In genomic region chr19:40690699-40691420, GRCh38 we compare ENCODE assay signal across 8 cellular contexts. TPM values are rescaled to one million over a fixed set of nuclear protein-coding genes. Genes with fewer than 3 reads are reported as not detected.
DNase-seq lines count a peak whose midpoint lies in the region; ATAC-seq, FAIRE-seq and TF ChIP-seq lines count a peak whose summit lies in the region.

No MANE protein-coding gene starts in this region.

- intact Hi-C loops in activated naive CD4-positive, alpha-beta T cell treated with anti-CD3 and anti-CD28 coated beads for 36 hours (cut with micrococcal nuclease), result loop anchor here (1.0 to 2.0 kb wide), 5 partner anchors 25 to 107 kb away; partner anchors contain the start of genes COQ8B and SNRPA

- DNase-seq in DMS 273 (lab: John Stamatoyannopoulos, UW; ENCODE audit: unreplicated experiment) (peak; percentile 99), GM23338 (ENCODE audit: low spot score) (peak; percentile 93), NAMALWA (ENCODE audit: low spot score) (peak; percentile 86), SK-MEL-5 (ENCODE audit: low read depth, low spot score) (peak; percentile 88), frontal cortex (ENCODE audit: low spot score in 2 of 2) (peak; percentile 98), non-pigmented ciliary epithelial cell (ENCODE audit: low read depth) (peak; percentile 53)
- peak; percentile 93 for DNase-seq in activated naive CD4-positive, alpha-beta T cell treated with anti-CD3 and anti-CD28 coated beads for 36 hours

- H3F3A ChIP-seq in GM23338 (replicated peaks; ENCODE audit: low read depth), result no peaks in the 10 kb centered on the region; the same call in 1 of the 2 replicates

- H3K36me3 ChIP-seq in GM23338 (ENCODE audit: insufficient read depth) (peaks cover 3% of the 10 kb centered on the region; the same call in 1 of the 2 replicates), subcutaneous abdominal adipose tissue (ENCODE audit: control insufficient read depth in 5 of 5, insufficient read depth in 5 of 5, low read length in 5 of 5) (peaks cover 0 to 49% (median 27%) of the 10 kb centered on the region in 5 donors)

- peak overlapping the region in 4 of 5 donors; percentile 50 to 71 (median 60) for H3K9ac ChIP-seq in subcutaneous abdominal adipose tissue (ENCODE audit: low read length in 5 of 5)

- H3K4me3 ChIP-seq in GM23338 (peak overlapping the region; percentile 78), subcutaneous abdominal adipose tissue (ENCODE audit: low read depth in 1 of 5, low read length in 5 of 5) (peak overlapping the region; percentile 36 to 75 (median 63))

- peak overlapping the region; percentile 86 for H3K4me3 Mint-ChIP-seq in GM23338
- peak overlapping the region; percentile 87 for H3K4me3 Mint-ChIP-seq in activated naive CD4-positive, alpha-beta T cell treated with anti-CD3 and anti-CD28 coated beads for 36 hours

- H3K9me3 Mint-ChIP-seq in GM23338, result no peaks in the 10 kb centered on the region
- no peaks in the 10 kb centered on the region for H3K9me3 Mint-ChIP-seq in activated naive CD4-positive, alpha-beta T cell treated with anti-CD3 and anti-CD28 coated beads for 36 hours

- peak overlapping the region; percentile 60; the same call in 1 of the 2 replicates for H2AFZ ChIP-seq in GM23338

- peak overlapping the region; percentile 94 for H3K4me2 ChIP-seq in GM23338

- H3K36me3 Mint-ChIP-seq in GM23338 (ENCODE audit: low read depth), result peaks cover 11% of the 10 kb centered on the region
- H3K36me3 Mint-ChIP-seq in activated naive CD4-positive, alpha-beta T cell treated with anti-CD3 and anti-CD28 coated beads for 36 hours (ENCODE audit: low read depth), result peaks cover 2% of the 10 kb centered on the region

- peaks cover 2% of the 10 kb centered on the region for H3K27me3 Mint-ChIP-seq in GM23338 (ENCODE audit: insufficient read depth, low read depth, poor library complexity)
- H3K27me3 Mint-ChIP-seq in activated naive CD4-positive, alpha-beta T cell treated with anti-CD3 and anti-CD28 coated beads for 36 hours (ENCODE audit: low read depth), result no peaks in the 10 kb centered on the region

- H3K79me2 ChIP-seq in GM23338 (replicated peaks; ENCODE audit: insufficient read depth), result peaks cover 19% of the 10 kb centered on the region

- H3K9me3 ChIP-seq in subcutaneous abdominal adipose tissue (ENCODE audit: control insufficient read depth in 5 of 5, low read length in 5 of 5), result no peaks in the 10 kb centered on the region

- in situ Hi-C loops in SK-MEL-5 (cut with HindIII; ENCODE audit: low pct_unique_long_range_greater_than_20kb, low sequenced_read_pairs), result no loop called here

- peak overlapping the region; percentile 99 for H3K27ac ChIP-seq in GM23338 (ENCODE audit: low read depth)
- H3K27ac ChIP-seq in subcutaneous abdominal adipose tissue (ENCODE audit: low read depth, low read length), result peak overlapping the region; percentile 90

- no peaks in the 10 kb centered on the region for H3K9me2 ChIP-seq in GM23338 (ENCODE audit: insufficient read depth)

- no peak for FAIRE-seq in frontal cortex (lab: Jason Lieb, UNC)

- peak overlapping the region; percentile 100 for H3K27ac Mint-ChIP-seq in GM23338
- peak overlapping the region; percentile 95 for H3K27ac Mint-ChIP-seq in activated naive CD4-positive, alpha-beta T cell treated with anti-CD3 and anti-CD28 coated beads for 36 hours

- H3K4me1 Mint-ChIP-seq in GM23338, result peaks cover 17% of the 10 kb centered on the region
- H3K4me1 Mint-ChIP-seq in activated naive CD4-positive, alpha-beta T cell treated with anti-CD3 and anti-CD28 coated beads for 36 hours (ENCODE audit: low read depth), result peaks cover 7% of the 10 kb centered on the region

- no peak for TF ChIP-seq CTCF in GM23338 (conservative IDR thresholded peaks at IDR 0.05; ENCODE audit: low read depth in 2 of 2)

- CTCF ChIA-PET in activated naive CD4-positive, alpha-beta T cell treated with anti-CD3 and anti-CD28 coated beads for 36 hours (lab: Charles Lee), result interaction anchor here (0.6 to 1.3 kb wide), 5 partner anchors 28 to 523 kb away, joined by 3 to 5 read pairs (median 3); no protein-coding TSS in a partner anchor

- no peaks in the 10 kb centered on the region for H3K27me3 ChIP-seq in GM23338 (ENCODE audit: insufficient read depth)
- no peaks in the 10 kb centered on the region for H3K27me3 ChIP-seq in subcutaneous abdominal adipose tissue (ENCODE audit: control insufficient read depth in 5 of 5, insufficient read depth in 4 of 5, low read length in 5 of 5)

- H4K20me1 ChIP-seq in GM23338 (replicated peaks; ENCODE audit: insufficient read depth), result peaks cover 8% of the 10 kb centered on the region

- peak; percentile 83 for ATAC-seq in GM23338

- H3K4me1 ChIP-seq in GM23338 (ENCODE audit: insufficient read depth), result peaks cover 8% of the 10 kb centered on the region; the same call in 1 of the 2 replicates
- peaks cover 9 to 47% (median 37%) of the 10 kb centered on the region in 5 donors for H3K4me1 ChIP-seq in subcutaneous abdominal adipose tissue (ENCODE audit: control insufficient read depth in 5 of 5, insufficient read depth in 5 of 5, low read length in 5 of 5)

TF ChIP-seq in GM23338, 12 proteins besides CTCF, POLR2A, EP300 and RAD21 (continues in another document):
- TF ChIP-seq NANOG (IDR thresholded peaks at IDR 0.05; ENCODE audit: borderline replicate concordance) (no peak), EZH2 (IDR thresholded peaks at IDR 0.05; ENCODE audit: low read depth, unreplicated experiment) (no peak), ETS1 (IDR thresholded peaks at IDR 0.05) (no peak), POLR2AphosphoS5 (IDR thresholded peaks at IDR 0.05; ENCODE audit: low read depth) (peak; percentile 76), CREB1 (CRISPR knock-in tag; IDR thresholded peaks at IDR 0.05; ENCODE audit: low read depth) (0 out of 2 replicates have a peak, but pooled peaks have one; percentile 15)

RNA-seq across cellular contexts. Expression of gene NUMBL, which starts 0.4 kb away (rescaled TPM):
- 21.6 and 28.5 TPM in 2 replicates for total RNA-seq in GM23338 (2014; rRNA removed; shearing (Covaris generic))
- polyA plus RNA-seq in GM23338 (2016; fragmentation: Nextera tagmentation; extraction: Ambion mirVana), result 8.5 and 9.6 TPM in 2 replicates
- total RNA-seq in SK-MEL-5 (2014; rRNA removed; shearing (Covaris generic)), result 6.3 and 7.5 TPM in 2 replicates
- polyA plus RNA-seq in SK-MEL-5 (2015; cell fraction: cytosol; rRNA removed), result 29.1 and 32.5 TPM in 2 replicates
- 30.0 and 36.5 TPM in 2 replicates for polyA plus RNA-seq in SK-MEL-5 (2015; cell fraction: nucleus; rRNA removed)
- total RNA-seq in activated naive CD4-positive, alpha-beta T cell treated with anti-CD3 and anti-CD28 coated beads for 36 hours, result 1 to 10 TPM; 6.2 to 9.2 TPM
- 16.7 TPM for total RNA-seq in frontal cortex

RNA-seq across cellular contexts. Expression of gene COQ8B, which starts 25.8 kb away (rescaled TPM):
- 42.6 and 59.6 TPM in 2 replicates for total RNA-seq in GM23338 (2014; rRNA removed; shearing (Covaris generic))
- polyA plus RNA-seq in GM23338 (2016; fragmentation: Nextera tagmentation; extraction: Ambion mirVana), result 13.4 and 13.9 TPM in 2 replicates
- 13.5 and 16.1 TPM in 2 replicates for total RNA-seq in SK-MEL-5 (2014; rRNA removed; shearing (Covaris generic))
- 28.2 and 50.5 TPM in 2 replicates for polyA plus RNA-seq in SK-MEL-5 (2015; cell fraction: cytosol; rRNA removed)
- polyA plus RNA-seq in SK-MEL-5 (2015; cell fraction: nucleus; rRNA removed), result 68.8 and 83.3 TPM in 2 replicates
- 10 to 100 TPM; 19.8 to 21.3 TPM for total RNA-seq in activated naive CD4-positive, alpha-beta T cell treated with anti-CD3 and anti-CD28 coated beads for 36 hours
- total RNA-seq in frontal cortex, result 24.5 TPM

RNA-seq across cellular contexts. Expression of gene ITPKC, which starts 26.1 kb away (rescaled TPM):
- 9.8 and 12.6 TPM in 2 replicates for total RNA-seq in GM23338 (2014; rRNA removed; shearing (Covaris generic))
- polyA plus RNA-seq in GM23338 (2016; fragmentation: Nextera tagmentation; extraction: Ambion mirVana), result 5.3 and 5.4 TPM in 2 replicates
- total RNA-seq in SK-MEL-5 (2014; rRNA removed; shearing (Covaris generic)), result 3.8 and 4.6 TPM in 2 replicates
- 10.7 and 12.0 TPM in 2 replicates for polyA plus RNA-seq in SK-MEL-5 (2015; cell fraction: cytosol; rRNA removed)
- 11.0 and 11.4 TPM in 2 replicates for polyA plus RNA-seq in SK-MEL-5 (2015; cell fraction: nucleus; rRNA removed)
- 1 to 10 TPM; 4.4 to 4.7 TPM for total RNA-seq in activated naive CD4-positive, alpha-beta T cell treated with anti-CD3 and anti-CD28 coated beads for 36 hours
- total RNA-seq in frontal cortex, result 5.7 TPM

RNA-seq across cellular contexts. Expression of gene ACTMAP, which starts 59.4 kb away (rescaled TPM):
- 10.3 and 14.9 TPM in 2 replicates for total RNA-seq in GM23338 (2014; rRNA removed; shearing (Covaris generic))
- polyA plus RNA-seq in GM23338 (2016; fragmentation: Nextera tagmentation; extraction: Ambion mirVana), result 16.7 and 17.9 TPM in 2 replicates
- total RNA-seq in SK-MEL-5 (2014; rRNA removed; shearing (Covaris generic)), result 0.13 and 0.51 TPM in 2 replicates
- polyA plus RNA-seq in SK-MEL-5 (2015; cell fraction: cytosol; rRNA removed), result 5.2 and 11.3 TPM in 2 replicates
- polyA plus RNA-seq in SK-MEL-5 (2015; cell fraction: nucleus; rRNA removed), result 7.1 and 14.3 TPM in 2 replicates
- total RNA-seq in activated naive CD4-positive, alpha-beta T cell treated with anti-CD3 and anti-CD28 coated beads for 36 hours, result 10 to 100 TPM; 23.0 to 25.0 TPM
- total RNA-seq in frontal cortex, result under 0.01 TPM

Comparison
In these comparisons a context has a peak if more than half of its experiments do, and no peak if none do; other contexts are left out.
1. Peak in every context shown above with its lines: DNase-seq, ATAC-seq, H3K4me3 ChIP-seq and H3K27ac ChIP-seq.